13 cellular contexts compared by ENCODE assay signal in the genomic region with DNA sequence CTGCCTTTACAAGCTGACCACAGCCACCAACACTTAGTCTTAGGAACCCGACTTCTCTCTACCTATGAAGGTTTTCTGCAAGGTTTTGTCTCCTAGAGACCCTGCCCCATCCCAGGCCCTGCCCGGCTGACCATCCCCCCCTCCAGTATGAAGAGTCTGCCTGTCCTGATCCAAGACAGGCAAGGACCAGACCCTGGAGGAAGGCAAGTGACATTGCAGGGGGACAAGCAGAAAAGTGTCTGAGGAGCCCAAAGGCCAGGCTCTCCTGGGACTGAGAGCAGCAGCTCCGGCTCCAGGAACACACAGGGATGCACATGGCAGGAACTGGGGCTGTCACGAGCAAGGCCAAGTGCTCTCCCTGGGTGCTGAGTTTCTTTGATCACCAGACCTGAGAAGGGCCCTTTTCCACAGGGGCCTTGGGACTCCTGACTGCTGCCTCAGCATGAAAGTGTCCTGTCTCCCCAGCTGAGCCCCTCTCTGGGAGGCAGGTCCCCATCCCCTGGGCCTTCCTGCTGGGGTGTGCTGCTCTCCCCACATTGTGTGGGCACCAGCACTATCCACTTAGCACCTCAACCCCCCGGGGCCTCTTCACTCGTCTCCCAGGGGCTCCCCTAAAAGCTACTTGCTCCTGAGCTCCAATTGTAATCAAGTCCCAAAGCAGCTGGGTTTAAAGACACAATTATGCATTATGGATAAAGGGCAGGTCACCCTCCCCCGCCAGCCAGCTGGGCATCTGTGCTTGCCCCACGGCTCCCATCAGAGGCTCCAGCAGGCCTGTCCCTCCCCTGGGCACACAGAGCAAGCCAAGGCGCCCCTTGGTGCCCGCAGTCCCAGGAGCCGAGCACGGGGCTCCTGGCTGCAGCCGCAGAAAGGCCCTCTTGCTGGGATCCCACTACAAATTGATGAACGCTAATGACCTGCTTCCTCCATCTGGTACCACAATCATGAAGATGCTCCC. TPM values are rescaled to one million over a fixed set of nuclear protein-coding genes. Genes with fewer than 3 reads are reported as not detected.
DNase-seq lines count a peak whose midpoint lies in the region; ATAC-seq and TF ChIP-seq lines count a peak whose summit lies in the region.
"Had no signal": no experiment of that assay in that cellular context is flagged by ENCODE, and none has a peak within 500 bp of the region (broad histone marks: within the 10 kb centered on the region; RNA-seq: fewer than 3 reads in every experiment).

No MANE protein-coding gene starts in this region.

- H3K9me3 ChIP-seq in SK-N-SH: no peaks in the 10 kb centered on the region
- H3K9me3 ChIP-seq in mesenchymal stem cell (ENCODE audit: control insufficient read depth, low read length): no peaks in the 10 kb centered on the region
- H3K9me3 ChIP-seq in transverse colon: no peaks in the 10 kb centered on the region
- H3K9me3 ChIP-seq in ovary: no peaks in the 10 kb centered on the region

- H3K27me3 Mint-ChIP-seq in GM23338 (ENCODE audit: insufficient read depth, low read depth, poor library complexity): peaks cover 4% of the 10 kb centered on the region

- H3K36me3 Mint-ChIP-seq in GM23338 (ENCODE audit: low read depth): peaks cover 8% of the 10 kb centered on the region; the same call in 2 of the 3 replicates

- peak overlapping the region; percentile 1 for H2BK5ac ChIP-seq in mesenchymal stem cell (ENCODE audit: low read depth, low read length, poor library complexity, severe bottlenecking)

- H3K9me3 Mint-ChIP-seq in GM23338: peaks cover 20% of the 10 kb centered on the region
- H3K9me3 Mint-ChIP-seq: activated naive CD4-positive, alpha-beta T cell treated with anti-CD3 and anti-CD28 coated beads for 36 hours had no signal

- H3K9me2 ChIP-seq in GM23338 (ENCODE audit: insufficient read depth) (0 out of 2 replicates have a peak, but pooled peaks cover 10% of the 10 kb centered on the region), SK-N-SH (no peaks in the 10 kb centered on the region)

- intact Hi-C loops in transverse colon (cut with DNase I; ENCODE audit: low total_unique reads) (no loop called here), ovary (cut with DNase I) (no loop called here)

- CTCF ChIA-PET in SK-N-SH (lab: Yijun Ruan, JAX): interaction anchor here (0.8 to 3.5 kb wide), 18 partner anchors 7 to 225 kb away, joined by 3 to 16 read pairs (median 3); no protein-coding TSS in a partner anchor

- no peak overlapping the region for H4K8ac ChIP-seq in mesenchymal stem cell (ENCODE audit: low read length)

- H3K36me3 ChIP-seq in GM23338 (ENCODE audit: insufficient read depth) (no peaks in the 10 kb centered on the region), SK-N-SH (replicated peaks in 1 of 2; ENCODE audit: control insufficient read depth in 1 of 2, insufficient read depth in 2 of 2, low read length in 1 of 2) (no peaks in the 10 kb centered on the region), mesenchymal stem cell (ENCODE audit: control insufficient read depth in 1 of 2, insufficient read depth in 2 of 2, low read depth in 1 of 2, low read length in 2 of 2) (no peaks in the 10 kb centered on the region), transverse colon (no peaks in the 10 kb centered on the region), ovary (no peaks in the 10 kb centered on the region)

- peak overlapping the region; percentile 91 for H2AK5ac ChIP-seq in mesenchymal stem cell (ENCODE audit: low read length, severe bottlenecking)

- no peak overlapping the region; the same call in 2 of the 3 replicates for H3K4me3 Mint-ChIP-seq in GM23338
- H3K4me3 Mint-ChIP-seq: activated naive CD4-positive, alpha-beta T cell treated with anti-CD3 and anti-CD28 coated beads for 36 hours had no signal

- peak overlapping the region; percentile 1; the same call in 1 of the 2 replicates for H2AFZ ChIP-seq in GM23338
- peak overlapping the region; percentile 25; the same call in 1 of the 2 replicates for H2AFZ ChIP-seq in SK-N-SH (ENCODE audit: low read depth)
- no peak overlapping the region for H2AFZ ChIP-seq in mesenchymal stem cell (ENCODE audit: low read depth, low read length)

- H3K4me1 ChIP-seq in GM23338 (ENCODE audit: insufficient read depth) (peaks cover 18% of the 10 kb centered on the region), SK-N-SH (ENCODE audit: control insufficient read depth in 1 of 2, insufficient read depth in 2 of 2, low read depth in 1 of 2, low read length in 1 of 2) (peaks cover 16 to 53% of the 10 kb centered on the region in 2 experiments), mesenchymal stem cell (ENCODE audit: control insufficient read depth, insufficient read depth, low read depth, low read length) (peaks cover 14% of the 10 kb centered on the region), transverse colon (peaks cover 0 to 15% (median 3%) of the 10 kb centered on the region in 4 donors), ovary (ENCODE audit: insufficient read depth) (no peaks in the 10 kb centered on the region)

- H3K79me1 ChIP-seq in mesenchymal stem cell (replicated peaks; ENCODE audit: low read length, poor library complexity, severe bottlenecking): no peaks in the 10 kb centered on the region

- peak overlapping the region; percentile 12 to 49 for H3K18ac ChIP-seq in mesenchymal stem cell (ENCODE audit: low read depth in 1 of 2, low read length in 2 of 2)

- TF ChIP-seq CTCF in GM23338 (conservative IDR thresholded peaks at IDR 0.05; ENCODE audit: low read depth in 2 of 2): 0 out of 4 replicates have a peak, but pooled peaks of 1 of the 2 experiments have one; percentile 12
- 0 out of 2 replicates have a peak, but pooled peaks have one; percentile 14 for TF ChIP-seq CTCF in SK-N-SH (IDR thresholded peaks at IDR 0.05)
- TF ChIP-seq CTCF in transverse colon (IDR thresholded peaks at IDR 0.05): no peak
- no peak for TF ChIP-seq CTCF in ovary (IDR thresholded peaks at IDR 0.05)

- no peak overlapping the region for H4K91ac ChIP-seq in mesenchymal stem cell (ENCODE audit: low read length)

- H3K23ac ChIP-seq in mesenchymal stem cell (ENCODE audit: low read length in 2 of 2): no peak overlapping the region

- DNase-seq in GM23338 (ENCODE audit: low spot score) (no peak), SK-N-SH (peak; percentile 80), mesenchymal stem cell (no peak), transverse colon (no peak), ovary (no peak), dedifferentiated amniotic fluid mesenchymal stem cell (ENCODE audit: extremely low spot score) (no peak)
- no peak for DNase-seq in activated naive CD4-positive, alpha-beta T cell (lab: John Stamatoyannopoulos, UW)
- DNase-seq: activated naive CD4-positive, alpha-beta T cell treated with anti-CD3 and anti-CD28 coated beads for 36 hours had no signal

- H3K4me3 ChIP-seq in GM23338 (no peak overlapping the region), SK-N-SH (ENCODE audit: low read depth in 2 of 2, low read length in 1 of 2) (no peak overlapping the region), mesenchymal stem cell (ENCODE audit: insufficient read depth in 1 of 2, low read depth in 1 of 2, low read length in 2 of 2) (no peak overlapping the region), transverse colon (no peak overlapping the region), ovary (no peak overlapping the region)

- TF ChIP-seq POLR2A in transverse colon (IDR thresholded peaks at IDR 0.05): no peak
- TF ChIP-seq POLR2A in ovary (IDR thresholded peaks at IDR 0.05): no peak

- TF ChIP-seq EP300 in SK-N-SH (IDR thresholded peaks at IDR 0.05; ENCODE audit: borderline replicate concordance in 1 of 2, low read depth in 1 of 2, low read length in 1 of 2): peak in 1 of 2 experiments; percentile 54; a peak in 2 of 4 replicates
- no peak for TF ChIP-seq EP300 in transverse colon (IDR thresholded peaks at IDR 0.05; ENCODE audit: low read depth)
- TF ChIP-seq EP300 in ovary (IDR thresholded peaks at IDR 0.05): no peak

- H3K27me3 ChIP-seq in GM23338 (ENCODE audit: insufficient read depth): no peaks in the 10 kb centered on the region
- H3K27me3 ChIP-seq in SK-N-SH (ENCODE audit: insufficient read depth): no peaks in the 10 kb centered on the region
- peaks cover 0 to 70% of the 10 kb centered on the region in 2 experiments for H3K27me3 ChIP-seq in mesenchymal stem cell (ENCODE audit: control insufficient read depth in 1 of 2, insufficient read depth in 1 of 2, low read length in 2 of 2)
- no peaks in the 10 kb centered on the region for H3K27me3 ChIP-seq in transverse colon
- no peaks in the 10 kb centered on the region for H3K27me3 ChIP-seq in ovary

- no peaks in the 10 kb centered on the region for H3F3A ChIP-seq in GM23338 (replicated peaks; ENCODE audit: low read depth)
- peaks cover 29% of the 10 kb centered on the region for H3F3A ChIP-seq in SK-N-SH (replicated peaks; ENCODE audit: insufficient read depth)

- H3K4me2 ChIP-seq in GM23338 (no peak overlapping the region), SK-N-SH (peak overlapping the region; percentile 57), mesenchymal stem cell (ENCODE audit: low read length, poor library complexity, severe bottlenecking) (no peak overlapping the region)

- no peak for TF ChIP-seq RAD21 in SK-N-SH (IDR thresholded peaks at IDR 0.05; ENCODE audit: low read length)

- H3K27ac ChIP-seq in GM23338 (ENCODE audit: low read depth) (no peak overlapping the region), SK-N-SH (ENCODE audit: low read depth in 2 of 2, low read length in 1 of 2) (peak overlapping the region; percentile 85 to 96), mesenchymal stem cell (ENCODE audit: low read length, poor library complexity, severe bottlenecking) (peak overlapping the region; percentile 58), transverse colon (peak overlapping the region in 3 of 4 donors; percentile 31 to 67 (median 55)), ovary (no peak overlapping the region)

- no peak overlapping the region for H3K4ac ChIP-seq in mesenchymal stem cell (ENCODE audit: low read depth in 1 of 2, low read length in 2 of 2)

- peak overlapping the region in 1 of 2 experiments; percentile 35 for H3K14ac ChIP-seq in mesenchymal stem cell (ENCODE audit: low read length in 2 of 2)

- H3K27ac Mint-ChIP-seq in GM23338: 0 out of 2 replicates have a peak overlapping the region, but pooled peaks have one; percentile 77
- H3K27ac Mint-ChIP-seq: activated naive CD4-positive, alpha-beta T cell treated with anti-CD3 and anti-CD28 coated beads for 36 hours had no signal

- H2BK15ac ChIP-seq in mesenchymal stem cell (ENCODE audit: low read depth, poor library complexity, severe bottlenecking): no peak overlapping the region

- 76% methylated on average over 10 of the region's 14 CpGs for WGBS in SK-N-SH (ENCODE audit: low lambda C conversion rate)
- WGBS in mesenchymal stem cell: 88% methylated on average over 13 of the region's 14 CpGs
- 84% methylated on average over 14 of the region's 14 CpGs; no CpG with 5 or more reads in 1 of the 2 donors for WGBS in transverse colon (ENCODE audit: low coverage in 1 of 2), 2 donors
- 77 to 84% (median 83%) methylated on average over 14 of the region's 14 CpGs for WGBS in ovary, 3 donors

- H3K79me2 ChIP-seq in GM23338 (replicated peaks; ENCODE audit: insufficient read depth) (no peaks in the 10 kb centered on the region), SK-N-SH (ENCODE audit: insufficient read depth) (no peaks in the 10 kb centered on the region)

- POLR2A ChIA-PET in SK-N-SH (lab: Yijun Ruan, JAX): interaction anchor here (0.6 to 4.4 kb wide), 5 partner anchors 9 to 507 kb away, joined by 3 to 41 read pairs (median 3); a partner anchor contains a TSS

- H2BK120ac ChIP-seq in mesenchymal stem cell (ENCODE audit: low read depth, low read length): no peak overlapping the region

- peak overlapping the region; percentile 43; the same call in 1 of the 2 replicates for H3K9ac ChIP-seq in SK-N-SH
- no peak overlapping the region for H3K9ac ChIP-seq in mesenchymal stem cell (ENCODE audit: low read length)

- ATAC-seq in GM23338 (peak; percentile 52), GM21717 (IDR thresholded peaks at IDR 0.05; ENCODE audit: unreplicated experiment) (no peak)
- ATAC-seq: Right ventricle myocardium inferior, sciatic nerve had no signal

- no peak overlapping the region for H2BK12ac ChIP-seq in mesenchymal stem cell (ENCODE audit: low read length in 2 of 2)

- in situ Hi-C loops in transverse colon (cut with MboI; ENCODE audit: low pct_ligation_motif_present in 1 of 4, low pct_unique_long_range_greater_than_20kb in 1 of 4, low sequenced_read_pairs in 3 of 4): no loop called here

- H3K4me1 Mint-ChIP-seq in GM23338: peaks cover 29% of the 10 kb centered on the region

- H4K20me1 ChIP-seq in GM23338 (replicated peaks; ENCODE audit: insufficient read depth) (no peaks in the 10 kb centered on the region), SK-N-SH (ENCODE audit: insufficient read depth) (no peaks in the 10 kb centered on the region)

RNA-seq across cellular contexts. Expression of a gene that starts 11.5 kb away (rescaled TPM):
- 4.0 and 4.1 TPM in 2 replicates for total RNA-seq in GM23338 (2014; rRNA removed; shearing (Covaris generic))
- 1.6 and 1.9 TPM in 2 replicates for polyA plus RNA-seq in GM23338 (2016; fragmentation: Nextera tagmentation; extraction: Ambion mirVana)
- polyA plus RNA-seq in SK-N-SH (2012; rRNA removed): 12.4 and 13.2 TPM in 2 replicates
- 9.9 and 16.7 TPM in 2 replicates for polyA plus RNA-seq in SK-N-SH (2012; cell fraction: cytosol; rRNA removed)
- polyA plus RNA-seq in SK-N-SH (2012; cell fraction: nucleus; rRNA removed): 7.9 and 9.8 TPM in 2 replicates
- polyA plus RNA-seq in mesenchymal stem cell (2013, experiment 1 of 2): 0.04 TPM
- polyA plus RNA-seq in mesenchymal stem cell (2013, experiment 2 of 2): 0.03 TPM
- 1 to 10 TPM in 1 of 4 donors, under 1 TPM in 1, not detected in 2; 0.27 to 1.9 TPM for total RNA-seq in transverse colon
- 1 to 10 TPM in 1 of 7 donors, under 1 TPM in 4, not detected in 2; 0.15 to 4.9 (median 0.22) TPM for total RNA-seq in ovary
- polyA plus RNA-seq in ovary: under 1 TPM; 0.02 to 0.22 TPM
- total RNA-seq: activated naive CD4-positive, alpha-beta T cell treated with anti-CD3 and anti-CD28 coated beads for 36 hours; endothelial cell of umbilical vein; mucosa of gallbladder; Right ventricle myocardium inferior had no signal
- polyA plus RNA-seq: endothelial cell of umbilical vein had no signal

Comparison
In these comparisons a context has a peak if more than half of its experiments do, and no peak if none do; other contexts are left out.
1. H3K27ac ChIP-seq: peak in SK-N-SH (2 of 2), mesenchymal stem cell (single experiment) and transverse colon (3 of 4); none in GM23338 (single experiment) and ovary (0 of 2).